ENCODE assay signal across 8 cellular contexts in genomic region chr6:37171970-37172812, GRCh38. TPM values are rescaled to one million over a fixed set of nuclear protein-coding genes. Genes with fewer than 3 reads are reported as not detected.
A peak's percentile ranks its signal among the peaks of the same experiment; 100 is the strongest.
DNase-seq lines count a peak whose midpoint lies in the region; ATAC-seq and TF ChIP-seq lines count a peak whose summit lies in the region.

No MANE protein-coding gene starts in this region.

- H3K27me3 Mint-ChIP-seq in activated T-helper 17 cell treated with anti-CD3 and anti-CD28 coated beads, Interleukin-2, amount 50 U/mL, for 72 hours: no peaks in the 10 kb centered on the region
- no peaks in the 10 kb centered on the region for H3K27me3 Mint-ChIP-seq in naive thymus-derived CD4-positive, alpha-beta T cell

- H3K4me3 ChIP-seq in GM12875 (ENCODE audit: low read depth, low read length) (peak overlapping the region; percentile 81), fibroblast of mammary gland (ENCODE audit: control insufficient read depth, low read depth, low read length) (peak overlapping the region; percentile 80)
- H3K4me3 ChIP-seq in naive thymus-derived CD4-positive, alpha-beta T cell (ENCODE audit: low read length): peak overlapping the region; percentile 71

- POLR2A ChIA-PET in RWPE1 (lab: Yijun Ruan, JAX; ENCODE audit: low non-redundant PET): interaction anchor here (0.5 to 1.0 kb wide), 4 partner anchors 22 to 143 kb away, joined by 3 read pairs; no protein-coding TSS in a partner anchor
- POLR2A ChIA-PET in naive thymus-derived CD4-positive, alpha-beta T cell (lab: Charles Lee): interaction anchor here (0.6 to 10.5 kb wide), 17 partner anchors 10 to 403 kb away, joined by 3 to 276 read pairs (median 15); partner anchors contain the start of genes MTCH1 and PPIL1

- peaks cover 35 to 44% of the 10 kb centered on the region in 2 donors for H3K4me1 ChIP-seq in naive thymus-derived CD4-positive, alpha-beta T cell (ENCODE audit: control insufficient read depth in 2 of 2, insufficient read depth in 2 of 2, low read length in 2 of 2)

- H3K36me3 ChIP-seq in naive thymus-derived CD4-positive, alpha-beta T cell (ENCODE audit: control insufficient read depth in 2 of 3, insufficient read depth in 3 of 3, low read length in 3 of 3): peaks cover 32 to 48% (median 36%) of the 10 kb centered on the region in 3 experiments

- TF ChIP-seq CTCF in GM12875 (IDR thresholded peaks at IDR 0.05; ENCODE audit: borderline replicate concordance, insufficient read depth, low read depth, low read length) (peak; percentile 72), RWPE1 (conservative IDR thresholded peaks at IDR 0.05; ENCODE audit: low read depth) (peak; percentile 89), fibroblast of mammary gland (conservative IDR thresholded peaks at IDR 0.05; ENCODE audit: control insufficient read depth, insufficient read depth, low read depth, low read length) (peak; percentile 87)

- no peaks in the 10 kb centered on the region for H3K27me3 ChIP-seq in naive thymus-derived CD4-positive, alpha-beta T cell (ENCODE audit: control insufficient read depth in 2 of 2, insufficient read depth in 2 of 2, low read length in 2 of 2)

- H3K27ac Mint-ChIP-seq in activated T-helper 17 cell treated with anti-CD3 and anti-CD28 coated beads, Interleukin-2, amount 50 U/mL, for 72 hours: peak overlapping the region; percentile 99
- peak overlapping the region; percentile 93 to 98 (median 94) for H3K27ac Mint-ChIP-seq in naive thymus-derived CD4-positive, alpha-beta T cell
- peak overlapping the region; percentile 98 for H3K27ac Mint-ChIP-seq in stimulated activated effector memory CD8-positive, alpha-beta T cell treated with anti-CD3 and anti-CD28 coated beads, Interleukin-12 subunit alpha, Interleukin-12 subunit beta, amount 100 ng/mL, for 72 hours

- H3K4me3 Mint-ChIP-seq in activated T-helper 17 cell treated with anti-CD3 and anti-CD28 coated beads, Interleukin-2, amount 50 U/mL, for 72 hours: peak overlapping the region; percentile 98
- peak overlapping the region; percentile 92 to 100 (median 94) for H3K4me3 Mint-ChIP-seq in naive thymus-derived CD4-positive, alpha-beta T cell
- H3K4me3 Mint-ChIP-seq in stimulated activated effector memory CD8-positive, alpha-beta T cell treated with anti-CD3 and anti-CD28 coated beads, Interleukin-12 subunit alpha, Interleukin-12 subunit beta, amount 100 ng/mL, for 72 hours: peak overlapping the region; percentile 96

- no peaks in the 10 kb centered on the region for H3K9me3 Mint-ChIP-seq in activated T-helper 17 cell treated with anti-CD3 and anti-CD28 coated beads, Interleukin-2, amount 50 U/mL, for 72 hours
- H3K9me3 Mint-ChIP-seq in naive thymus-derived CD4-positive, alpha-beta T cell: peaks cover 0 to 3% (median 0%) of the 10 kb centered on the region in 11 donors
- H3K9me3 Mint-ChIP-seq in stimulated activated effector memory CD8-positive, alpha-beta T cell treated with anti-CD3 and anti-CD28 coated beads, Interleukin-12 subunit alpha, Interleukin-12 subunit beta, amount 100 ng/mL, for 72 hours: no peaks in the 10 kb centered on the region

- H3K4me1 Mint-ChIP-seq in activated T-helper 17 cell treated with anti-CD3 and anti-CD28 coated beads, Interleukin-2, amount 50 U/mL, for 72 hours: peaks cover 41% of the 10 kb centered on the region
- H3K4me1 Mint-ChIP-seq in naive thymus-derived CD4-positive, alpha-beta T cell: peaks cover 40 to 65% (median 59%) of the 10 kb centered on the region in 7 donors
- H3K4me1 Mint-ChIP-seq in stimulated activated effector memory CD8-positive, alpha-beta T cell treated with anti-CD3 and anti-CD28 coated beads, Interleukin-12 subunit alpha, Interleukin-12 subunit beta, amount 100 ng/mL, for 72 hours: peaks cover 65% of the 10 kb centered on the region

- H3K27ac ChIP-seq in RWPE1: peak overlapping the region; percentile 96
- H3K27ac ChIP-seq in naive thymus-derived CD4-positive, alpha-beta T cell (ENCODE audit: low read depth, low read length): peak overlapping the region; percentile 77

- CTCF ChIA-PET in RWPE1 (lab: Yijun Ruan, JAX): interaction anchor here (0.6 to 4.0 kb wide), 18 partner anchors 15 to 417 kb away, joined by 3 to 64 read pairs (median 7); no protein-coding TSS in a partner anchor
- CTCF ChIA-PET in naive thymus-derived CD4-positive, alpha-beta T cell (lab: Charles Lee): interaction anchor here (0.6 to 15.1 kb wide), 27 partner anchors 9 to 670 kb away, joined by 3 to 443 read pairs (median 4); partner anchors contain the start of gene C6orf89

- H3K9me3 ChIP-seq in naive thymus-derived CD4-positive, alpha-beta T cell (ENCODE audit: control insufficient read depth in 2 of 3, low read length in 3 of 3): no peaks in the 10 kb centered on the region

- DNase-seq in M059J (ENCODE audit: low read depth) (peak; percentile 99), RWPE1 (ENCODE audit: low spot score) (peak; percentile 91), fibroblast of mammary gland (ENCODE audit: low read depth) (peak; percentile 97)
- peak; percentile 77 to 96 (median 94) for DNase-seq in naive thymus-derived CD4-positive, alpha-beta T cell
- peak; percentile 86 to 96 for DNase-seq in stimulated activated effector memory CD8-positive, alpha-beta T cell treated with anti-CD3 and anti-CD28 coated beads, Interleukin-12 subunit alpha, Interleukin-12 subunit beta, amount 100 ng/mL, for 72 hours (ENCODE audit: low spot score in 2 of 2)

- H3K36me3 Mint-ChIP-seq in activated T-helper 17 cell treated with anti-CD3 and anti-CD28 coated beads, Interleukin-2, amount 50 U/mL, for 72 hours (ENCODE audit: low read depth): peaks cover 78% of the 10 kb centered on the region
- peaks cover 24 to 60% (median 51%) of the 10 kb centered on the region in 5 donors for H3K36me3 Mint-ChIP-seq in naive thymus-derived CD4-positive, alpha-beta T cell
- peaks cover 86% of the 10 kb centered on the region for H3K36me3 Mint-ChIP-seq in stimulated activated effector memory CD8-positive, alpha-beta T cell treated with anti-CD3 and anti-CD28 coated beads, Interleukin-12 subunit alpha, Interleukin-12 subunit beta, amount 100 ng/mL, for 72 hours

- peak; percentile 19 for ATAC-seq in activated T-helper 17 cell treated with anti-CD3 and anti-CD28 coated beads, Interleukin-2, amount 50 U/mL, for 72 hours (replicated peaks)
- peak; percentile 47 for ATAC-seq in naive thymus-derived CD4-positive, alpha-beta T cell
- ATAC-seq in stimulated activated effector memory CD8-positive, alpha-beta T cell treated with anti-CD3 and anti-CD28 coated beads, Interleukin-12 subunit alpha, Interleukin-12 subunit beta, amount 100 ng/mL, for 72 hours: peak; percentile 14
- ATAC-seq in GM21526 (IDR thresholded peaks at IDR 0.05; ENCODE audit: low FRiP score, unreplicated experiment): no peak

- intact Hi-C loops in naive thymus-derived CD4-positive, alpha-beta T cell (cut with micrococcal nuclease): loop anchor here (1.0 to 5.0 kb wide), 15 partner anchors 11 to 575 kb away; partner anchors contain the start of genes C6orf89 (in 2 of the 2), CDKN1A (in 1 of the 2) and TMEM217 (in 1 of the 2)

RNA-seq across cellular contexts. Expression of gene PIM1, which starts 2.2 kb away (rescaled TPM):
- total RNA-seq in M059J (2014; rRNA removed; shearing (Covaris generic)): 15.2 and 22.0 TPM in 2 replicates
- 100 to 1,000 TPM; 246 to 403 TPM for total RNA-seq in activated T-helper 17 cell treated with anti-CD3 and anti-CD28 coated beads, Interleukin-2, amount 50 U/mL, for 72 hours
- total RNA-seq in naive thymus-derived CD4-positive, alpha-beta T cell: 100 to 1,000 TPM; 100 to 550 (median 172) TPM
- polyA plus RNA-seq in naive thymus-derived CD4-positive, alpha-beta T cell: 100 to 1,000 TPM; 249 to 304 TPM
